8 cellular contexts compared by ENCODE assay signal in genomic region chr1:1435094-1435903, GRCh38. TPM values are rescaled to one million over a fixed set of nuclear protein-coding genes. Genes with fewer than 3 reads are reported as not detected.
DNase-seq lines count a peak whose midpoint lies in the region; ATAC-seq and TF ChIP-seq lines count a peak whose summit lies in the region.

Gene VWA1, plus strand, starts transcription at chr1:1435690. Its CDS starts 59 bp downstream, at chr1:1435749.

- ATAC-seq in activated CD8-positive, alpha-beta memory T cell treated with anti-CD3 and anti-CD28 coated beads, Interleukin-2, amount 10 ng/mL, durations not matched to agents 7 days and 5 days = peak; percentile 89
- ATAC-seq in HG03108 (IDR thresholded peaks at IDR 0.05; ENCODE audit: unreplicated experiment) = no peak

- no peaks in the 10 kb centered on the region for H3K9me3 Mint-ChIP-seq in activated CD8-positive, alpha-beta memory T cell treated with anti-CD3 and anti-CD28 coated beads, Interleukin-2, amount 10 ng/mL, durations not matched to agents 7 days and 5 days (ENCODE audit: low read depth)

- H3K27ac Mint-ChIP-seq in activated CD8-positive, alpha-beta memory T cell treated with anti-CD3 and anti-CD28 coated beads, Interleukin-2, amount 10 ng/mL, durations not matched to agents 7 days and 5 days = no peak within 1 kb of the TSS

- H3K9ac ChIP-seq in endocrine pancreas (ENCODE audit: control insufficient read depth, insufficient read depth, low read length) = peak within 1 kb of the TSS; percentile 74

- H3K27me3 ChIP-seq in GM06990 (replicated peaks; ENCODE audit: control insufficient read depth, insufficient read depth, low read length) = no peaks in the 10 kb centered on the region; the same call in 1 of the 2 replicates
- H3K27me3 ChIP-seq in endocrine pancreas (ENCODE audit: control insufficient read depth, insufficient read depth, low read length) = no peaks in the 10 kb centered on the region

- no peaks in the 10 kb centered on the region for H3K9me3 ChIP-seq in endocrine pancreas (ENCODE audit: control insufficient read depth, low read length)

- H3K4me1 ChIP-seq in endocrine pancreas (ENCODE audit: control insufficient read depth, insufficient read depth, low read length) = no peaks in the 10 kb centered on the region

- no peaks in the 10 kb centered on the region for H3K36me3 ChIP-seq in GM06990 (ENCODE audit: control insufficient read depth, insufficient read depth, low read length)
- no peaks in the 10 kb centered on the region for H3K36me3 ChIP-seq in endocrine pancreas (ENCODE audit: control insufficient read depth, insufficient read depth, low read length)

- H3K36me3 Mint-ChIP-seq in activated CD8-positive, alpha-beta memory T cell treated with anti-CD3 and anti-CD28 coated beads, Interleukin-2, amount 10 ng/mL, durations not matched to agents 7 days and 5 days = no peaks in the 10 kb centered on the region

- H3K4me3 ChIP-seq in GM06990 (replicated peaks; ENCODE audit: low read depth, low read length) (peak within 1 kb of the TSS; percentile 54), endocrine pancreas (ENCODE audit: control insufficient read depth, insufficient read depth, low read length) (no peak within 1 kb of the TSS)

- CTCF ChIA-PET in activated CD8-positive, alpha-beta memory T cell treated with anti-CD3 and anti-CD28 coated beads, Interleukin-2, amount 10 ng/mL, durations not matched to agents 7 days and 5 days (lab: Charles Lee) = no interaction called here

- H3K4me1 Mint-ChIP-seq in activated CD8-positive, alpha-beta memory T cell treated with anti-CD3 and anti-CD28 coated beads, Interleukin-2, amount 10 ng/mL, durations not matched to agents 7 days and 5 days = peaks cover 2% of the 10 kb centered on the region

- no peak for TF ChIP-seq CTCF in GM06990 (IDR thresholded peaks at IDR 0.05; ENCODE audit: insufficient read depth, low read length, poor library complexity, severe bottlenecking)

- DNase-seq in GM06990 (ENCODE audit: extremely low read depth, insufficient read length) = peak; percentile 62
- DNase-seq in NCI-H146 (lab: John Stamatoyannopoulos, UW) = peak; percentile 54
- DNase-seq in activated CD8-positive, alpha-beta memory T cell treated with anti-CD3 and anti-CD28 coated beads, Interleukin-2, amount 10 ng/mL, durations not matched to agents 7 days and 5 days = peak; percentile 72
- DNase-seq in medulla oblongata (ENCODE audit: extremely low spot score) = peak; percentile 78
- DNase-seq in stimulated activated CD8-positive, alpha-beta memory T cell treated with anti-CD3 and anti-CD28 coated beads, Interleukin-12 subunit alpha, Interleukin-12 subunit beta, amount 100 ng/mL, for 1 hour (ENCODE audit: low read depth) = peak; percentile 20
- no peak for DNase-seq in middle frontal gyrus (ENCODE audit: extremely low spot score, low spot score)

- peaks cover 12% of the 10 kb centered on the region for H3K27me3 Mint-ChIP-seq in activated CD8-positive, alpha-beta memory T cell treated with anti-CD3 and anti-CD28 coated beads, Interleukin-2, amount 10 ng/mL, durations not matched to agents 7 days and 5 days

- H3K4me3 Mint-ChIP-seq in activated CD8-positive, alpha-beta memory T cell treated with anti-CD3 and anti-CD28 coated beads, Interleukin-2, amount 10 ng/mL, durations not matched to agents 7 days and 5 days = peak within 1 kb of the TSS; percentile 20

RNA-seq across cellular contexts. Expression of gene VWA1, which starts in this region (rescaled TPM):
- under 1 TPM; 0.20 to 0.28 TPM for total RNA-seq in activated CD8-positive, alpha-beta memory T cell treated with anti-CD3 and anti-CD28 coated beads, Interleukin-2, amount 10 ng/mL, durations not matched to agents 7 days and 5 days

Comparison
In these comparisons a context has a peak if more than half of its experiments do, and no peak if none do; other contexts are left out.
1. Peak in DNase-seq and ATAC-seq in activated CD8-positive, alpha-beta memory T cell treated with anti-CD3 and anti-CD28 coated beads, Interleukin-2, amount 10 ng/mL, durations not matched to agents 7 days and 5 days; RNA of the gene not detected or under 1 TPM.